29 cellular contexts compared by ENCODE assay signal in genomic region chr19:34525001-34525400, GRCh38.
"Had no signal": no experiment of that assay in that cellular context is flagged by ENCODE, and none has a peak within 500 bp of the region (broad histone marks: within the 10 kb centered on the region; RNA-seq: fewer than 3 reads in every experiment).

No MANE protein-coding gene starts in this region.

- ATAC-seq: activated CD8-positive, alpha-beta memory T cell treated with anti-CD3 and anti-CD28 coated beads, Interleukin-2, amount 10 ng/mL, durations not matched to agents 7 days and 5 days; Panc1 had no signal

- H3K4me3 ChIP-seq: SJSA1 had no signal

- H3K9me3 ChIP-seq: SJSA1, SK-N-SH had no signal

- H3K27ac ChIP-seq: brain microvascular endothelial cell, SJSA1 had no signal

- H3K36me3 ChIP-seq: brain microvascular endothelial cell, SJSA1 had no signal

- H3K27me3 ChIP-seq: brain microvascular endothelial cell had no signal

- H3K4me1 ChIP-seq: SJSA1 had no signal

- DNase-seq: activated B cell treated with CpG ODN at 0.5 μM for 24 hours; activated CD4-positive, alpha-beta memory T cell treated with anti-CD3 and anti-CD28 coated beads, Interleukin-2, amount 10 ng/mL, durations not matched to agents 7 days and 5 days; activated CD4-positive, alpha-beta T cell treated with anti-CD3 and anti-CD28 coated beads for 48 hours; activated CD4-positive, CD25-positive, alpha-beta regulatory T cell treated with anti-CD3 and anti-CD28 coated beads, Interleukin-2, amount 50 U/mL, for 72 hours; activated CD8-positive, alpha-beta memory T cell treated with anti-CD3 and anti-CD28 coated beads for 24 hours; activated CD8-positive, alpha-beta memory T cell treated with anti-CD3 and anti-CD28 coated beads, Interleukin-2, amount 10 ng/mL, durations not matched to agents 7 days and 5 days; activated CD8-positive, alpha-beta memory T cell treated with anti-CD3 and anti-CD28 coated beads, Interleukin-2, amount 50 U/mL, for 48 hours; activated effector memory CD4-positive, alpha-beta T cell treated with Interleukin-2 at 50 U/mL for 16 hours; activated naive CD4-positive, alpha-beta T cell; activated naive CD4-positive, alpha-beta T cell treated with anti-CD3 and anti-CD28 coated beads, Interleukin-2, amount 50 U/mL, for 16 hours; activated naive CD8-positive, alpha-beta T cell treated with anti-CD3 and anti-CD28 coated beads for 36 hours; activated T-cell treated with anti-CD3 and anti-CD28 coated beads, Interleukin-2, amount 50 U/mL, for 48 hours; amniotic stem cell; aorta; brain microvascular endothelial cell; central memory CD4-positive, alpha-beta T cell; NCI-H1105; NCI-H1417 treated with DMSO at 0.1 percent for 48 hours; NCI-H187 treated with DMSO at 0.1 percent for 48 hours; NCI-H2081; NCI-H2171 treated with DMSO at 0.1 percent for 48 hours; NCI-H226; NCI-H446 treated with DMSO at 0.1 percent for 48 hours; NCI-H524 treated with DMSO at 0.1 percent for 48 hours; RPMI8226; SHP77 treated with DMSO at 0.1 percent for 48 hours; SK-N-SH had no signal
